ENCODE assay signal across 10 cellular contexts in genomic region chr15:63233667-63234419, GRCh38. TPM values are rescaled to one million over a fixed set of nuclear protein-coding genes. Genes with fewer than 3 reads are reported as not detected.
A peak's percentile ranks its signal among the peaks of the same experiment; 100 is the strongest.
DNase-seq lines count a peak whose midpoint lies in the region; TF ChIP-seq lines count a peak whose summit lies in the region.
"Had no signal": no experiment of that assay in that cellular context is flagged by ENCODE, and none has a peak within 500 bp of the region (broad histone marks: within the 10 kb centered on the region; RNA-seq: fewer than 3 reads in every experiment).

No MANE protein-coding gene starts in this region.

- TF ChIP-seq CTCF in Calu3 (IDR thresholded peaks at IDR 0.05; ENCODE audit: unreplicated experiment), result no peak
- TF ChIP-seq CTCF in fibroblast of the aortic adventitia (IDR thresholded peaks at IDR 0.05; ENCODE audit: insufficient read depth, low read length), result no peak
- TF ChIP-seq CTCF in parathyroid adenoma (IDR thresholded peaks at IDR 0.05), result no peak

- H3K9ac ChIP-seq in parathyroid adenoma, result no peak overlapping the region

- H3K27ac ChIP-seq in SJSA1, result peak overlapping the region; percentile 88
- peak overlapping the region; percentile 5 for H3K27ac ChIP-seq in parathyroid adenoma

- peak overlapping the region; percentile 36 for H3K27ac Mint-ChIP-seq in Calu3 (ENCODE audit: unreplicated experiment)

- peaks cover 61% of the 10 kb centered on the region for H3K4me1 ChIP-seq in SJSA1 (replicated peaks)
- H3K4me1 ChIP-seq in parathyroid adenoma, result no peaks in the 10 kb centered on the region

- no peak overlapping the region for H3K4me2 ChIP-seq in parathyroid adenoma (ENCODE audit: low read length)

- peaks cover 17% of the 10 kb centered on the region for H3K4me1 Mint-ChIP-seq in Calu3 (ENCODE audit: low read depth, unreplicated experiment)

- DNase-seq in Calu3, result no peak
- DNase-seq in SJSA1 (ENCODE audit: low read depth in 1 of 2, low spot score in 2 of 2), result peak in 1 of 2 experiments; percentile 71
- peak; percentile 91 for DNase-seq in fibroblast of the aortic adventitia (ENCODE audit: low read depth)
- no peak for DNase-seq in medulla oblongata (ENCODE audit: extremely low spot score)
- DNase-seq in AG08396 (ENCODE audit: low spot score), result no peak
- no peak for DNase-seq in globus pallidus (ENCODE audit: low spot score)
- DNase-seq in SKM-1 treated with dmso at 0.1 percent for 144 hours (lab: John Stamatoyannopoulos, UW; ENCODE audit: unreplicated experiment), result no peak

- H3K9me3 ChIP-seq in SJSA1 (replicated peaks) (no peaks in the 10 kb centered on the region), parathyroid adenoma (ENCODE audit: control insufficient read depth, low read length) (no peaks in the 10 kb centered on the region)

- H3K36me3 ChIP-seq in SJSA1 (0 out of 2 replicates have a peak, but pooled peaks cover 4% of the 10 kb centered on the region), parathyroid adenoma (ENCODE audit: control insufficient read depth, insufficient read depth, low read length) (no peaks in the 10 kb centered on the region)

- H3K36me3 Mint-ChIP-seq in Calu3 (ENCODE audit: insufficient read depth, unreplicated experiment), result peaks cover 5% of the 10 kb centered on the region

- CTCF ChIA-PET in Calu3 (lab: Charles Lee), result interaction anchor here (0.9 kb wide), 1 partner anchor 12 kb away, joined by 3 read pairs; no protein-coding TSS in a partner anchor

- BruUV-seq in Calu3 (replicated peaks; lab: Mats Ljungman, UMichigan), result no TSS peak

- H3K79me2 ChIP-seq in parathyroid adenoma, result peaks cover 3% of the 10 kb centered on the region

- H3K27me3 ChIP-seq in SJSA1 (replicated peaks) (no peaks in the 10 kb centered on the region), parathyroid adenoma (ENCODE audit: control insufficient read depth, insufficient read depth, low read length) (no peaks in the 10 kb centered on the region)

- H3K27me3 Mint-ChIP-seq in Calu3 (ENCODE audit: unreplicated experiment), result no peaks in the 10 kb centered on the region
- H3K27me3 Mint-ChIP-seq: IgD-negative memory B cell had no signal

- no peak overlapping the region for H2AFZ ChIP-seq in parathyroid adenoma

- H3K4me3 ChIP-seq in SJSA1 (no peak overlapping the region), fibroblast of the aortic adventitia (ENCODE audit: low read depth, low read length) (no peak overlapping the region), parathyroid adenoma (ENCODE audit: low read depth, low read length) (no peak overlapping the region)

- peak overlapping the region; percentile 41 for H3K4me3 Mint-ChIP-seq in Calu3 (ENCODE audit: low read depth, unreplicated experiment)
- H3K4me3 Mint-ChIP-seq: neural crest cell had no signal

- intact Hi-C loops in Calu3 (cut with micrococcal nuclease; ENCODE audit: unreplicated experiment), result no loop called here

- H3K9me3 Mint-ChIP-seq in Calu3 (ENCODE audit: low read depth, unreplicated experiment), result peaks cover 3% of the 10 kb centered on the region

RNA-seq across cellular contexts. Expression of gene APH1B, which starts 43.6 kb away (rescaled TPM):
- total RNA-seq in Calu3 (2022) (11.4 and 11.6 TPM in 2 replicates), fibroblast of the aortic adventitia (ENCODE audit: low replicate concordance) (7.8 and 22.3 TPM in 2 replicates)
- total RNA-seq in SJSA1 (2014; rRNA removed; shearing (Covaris generic)), result 24.1 and 26.8 TPM in 2 replicates

RNA-seq across cellular contexts. Expression of gene RAB8B, which starts 44.4 kb away (rescaled TPM):
- total RNA-seq in Calu3 (2022) (15.8 and 16.0 TPM in 2 replicates), fibroblast of the aortic adventitia (ENCODE audit: low replicate concordance) (25.3 and 84.1 TPM in 2 replicates)
- 66.8 and 75.1 TPM in 2 replicates for total RNA-seq in SJSA1 (2014; rRNA removed; shearing (Covaris generic))
